26 cellular contexts compared by ENCODE assay signal in the genomic region with DNA sequence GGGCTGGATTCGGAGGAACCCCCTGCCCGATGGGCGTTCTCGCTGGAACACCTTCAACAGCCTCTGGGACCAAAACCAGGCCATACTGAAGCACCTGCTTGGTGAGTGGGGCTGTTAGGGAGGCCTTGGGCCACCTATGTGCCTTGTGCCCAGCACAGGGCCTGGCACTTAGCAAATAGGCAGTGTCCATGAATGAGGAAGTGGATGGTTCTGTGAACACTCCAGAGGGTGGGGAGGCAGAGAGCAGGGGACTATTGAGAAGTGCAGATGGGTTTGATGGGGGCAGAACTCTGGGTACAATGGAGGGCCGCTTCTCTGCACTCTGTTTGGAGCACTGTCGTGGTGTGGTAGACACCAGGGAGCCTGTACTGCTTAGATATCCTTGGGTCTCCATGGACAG. TPM values are rescaled to one million over a fixed set of nuclear protein-coding genes. Genes with fewer than 3 reads are reported as not detected.
"Had no signal": no experiment of that assay in that cellular context is flagged by ENCODE, and none has a peak within 500 bp of the region (broad histone marks: within the 10 kb centered on the region; RNA-seq: fewer than 3 reads in every experiment).

No MANE protein-coding gene starts in this region.

- H3K4me1 Mint-ChIP-seq: activated CD4-positive, alpha-beta T cell treated with anti-CD3 and anti-CD28 coated beads, Interleukin-2, amount 10 ng/mL, durations not matched to agents 7 days and 5 days had no signal

- H3K36me3 Mint-ChIP-seq: activated CD4-positive, alpha-beta memory T cell treated with anti-CD3 and anti-CD28 coated beads for 36 hours; activated naive CD4-positive, alpha-beta T cell treated with anti-CD3 and anti-CD28 coated beads, Interleukin-2, amount 10 ng/mL, durations not matched to agents 7 days and 5 days; activated naive CD8-positive, alpha-beta T cell treated with anti-CD3 and anti-CD28 coated beads for 36 hours had no signal

- H3K9me3 Mint-ChIP-seq: activated CD4-positive, alpha-beta memory T cell treated with anti-CD3 and anti-CD28 coated beads for 36 hours; activated CD4-positive, alpha-beta T cell treated with anti-CD3 and anti-CD28 coated beads, Interleukin-2, amount 10 ng/mL, durations not matched to agents 7 days and 5 days; activated naive CD4-positive, alpha-beta T cell treated with anti-CD3 and anti-CD28 coated beads, Interleukin-2, amount 10 ng/mL, durations not matched to agents 7 days and 5 days; activated naive CD8-positive, alpha-beta T cell treated with anti-CD3 and anti-CD28 coated beads for 36 hours; activated T-cell treated with anti-CD3 and anti-CD28 coated beads, Interleukin-2, amount 50 U/mL, for 72 hours; activated T-helper 2 cell treated with anti-CD3 and anti-CD28 coated beads, Interferon-gamma antibody, Interleukin-2, Interleukin-4, amounts not matched to agents 10 μg/mL and 5 μg/mL and 100 μg/mL, durations not matched to agents 14 hours and 24 hours and 36 hours had no signal

- FAIRE-seq: TTC549 had no signal

- ATAC-seq: activated T-cell treated with anti-CD3 and anti-CD28 coated beads, Interleukin-2, amount 50 U/mL, for 72 hours; PC-3; Right ventricle myocardium inferior; T-helper 17 cell had no signal

- H3K4me3 Mint-ChIP-seq: activated CD4-positive, alpha-beta memory T cell treated with anti-CD3 and anti-CD28 coated beads for 36 hours; activated CD4-positive, alpha-beta T cell treated with anti-CD3 and anti-CD28 coated beads, Interleukin-2, amount 10 ng/mL, durations not matched to agents 7 days and 5 days; activated naive CD4-positive, alpha-beta T cell treated with anti-CD3 and anti-CD28 coated beads, Interleukin-2, amount 10 ng/mL, durations not matched to agents 7 days and 5 days; activated naive CD8-positive, alpha-beta T cell treated with anti-CD3 and anti-CD28 coated beads for 36 hours; activated T-cell treated with anti-CD3 and anti-CD28 coated beads, Interleukin-2, amount 50 U/mL, for 72 hours; T-helper 17 cell had no signal

- DNase-seq: activated CD4-positive, alpha-beta memory T cell treated with anti-CD3 and anti-CD28 coated beads for 36 hours; activated CD4-positive, alpha-beta T cell treated with anti-CD3 and anti-CD28 coated beads, Interleukin-2, amount 10 ng/mL, durations not matched to agents 7 days and 5 days; activated CD4-positive, CD25-positive, alpha-beta regulatory T cell; activated CD8-positive, alpha-beta memory T cell treated with anti-CD3 and anti-CD28 coated beads, Interleukin-2, amount 50 U/mL, for 4 hours; activated gamma-delta T cell treated with Interleukin-2 at 50 U/mL for 16 hours; activated naive CD4-positive, alpha-beta T cell treated with anti-CD3 and anti-CD28 coated beads, Interleukin-2, amount 10 ng/mL, durations not matched to agents 7 days and 5 days; activated naive CD8-positive, alpha-beta T cell treated with anti-CD3 and anti-CD28 coated beads for 36 hours; activated T-cell treated with anti-CD3 and anti-CD28 coated beads, Interleukin-2, amount 50 U/mL, for 72 hours; cerebellar nuclear complex; Karpas-422; MM.1S; NCI-H1048; NCI-H146; NCI-H187 treated with DMSO at 0.1 percent for 48 hours; NCI-H2081 treated with DMSO at 0.1 percent for 48 hours; NCI-H446; NCI-H524; PC-3; T-helper 17 cell; T-helper 9 cell had no signal

- H3K27ac Mint-ChIP-seq: activated CD4-positive, alpha-beta memory T cell treated with anti-CD3 and anti-CD28 coated beads for 36 hours; activated CD4-positive, alpha-beta T cell treated with anti-CD3 and anti-CD28 coated beads, Interleukin-2, amount 10 ng/mL, durations not matched to agents 7 days and 5 days; activated naive CD4-positive, alpha-beta T cell treated with anti-CD3 and anti-CD28 coated beads, Interleukin-2, amount 10 ng/mL, durations not matched to agents 7 days and 5 days; activated naive CD8-positive, alpha-beta T cell treated with anti-CD3 and anti-CD28 coated beads for 36 hours; activated T-cell treated with anti-CD3 and anti-CD28 coated beads, Interleukin-2, amount 50 U/mL, for 72 hours; activated T-helper 2 cell treated with anti-CD3 and anti-CD28 coated beads, Interferon-gamma antibody, Interleukin-2, Interleukin-4, amounts not matched to agents 10 μg/mL and 5 μg/mL and 100 μg/mL, durations not matched to agents 14 hours and 24 hours and 36 hours; T-helper 17 cell had no signal

- H3K27ac ChIP-seq: VCaP had no signal

RNA-seq across cellular contexts. Expression of a gene that starts 1.5 kb away (rescaled TPM):
- total RNA-seq: activated CD4-positive, alpha-beta memory T cell treated with anti-CD3 and anti-CD28 coated beads for 36 hours; activated CD4-positive, alpha-beta T cell treated with anti-CD3 and anti-CD28 coated beads, Interleukin-2, amount 10 ng/mL, durations not matched to agents 7 days and 5 days; activated naive CD8-positive, alpha-beta T cell treated with anti-CD3 and anti-CD28 coated beads for 36 hours; activated T-cell treated with anti-CD3 and anti-CD28 coated beads, Interleukin-2, amount 50 U/mL, for 72 hours; activated T-helper 2 cell treated with anti-CD3 and anti-CD28 coated beads, Interferon-gamma antibody, Interleukin-2, Interleukin-4, amounts not matched to agents 10 μg/mL and 5 μg/mL and 100 μg/mL, durations not matched to agents 14 hours and 24 hours and 36 hours; PC-3; Right ventricle myocardium inferior; RPMI7951; SK-MEL-5; T-helper 17 cell had no signal

RNA-seq across cellular contexts. Expression of a gene that starts 16.0 kb away (rescaled TPM):
- total RNA-seq: activated CD4-positive, alpha-beta T cell treated with anti-CD3 and anti-CD28 coated beads, Interleukin-2, amount 10 ng/mL, durations not matched to agents 7 days and 5 days; activated naive CD8-positive, alpha-beta T cell treated with anti-CD3 and anti-CD28 coated beads for 36 hours; Right ventricle myocardium inferior had no signal
